24 cellular contexts compared by ENCODE assay signal in the genomic region with DNA sequence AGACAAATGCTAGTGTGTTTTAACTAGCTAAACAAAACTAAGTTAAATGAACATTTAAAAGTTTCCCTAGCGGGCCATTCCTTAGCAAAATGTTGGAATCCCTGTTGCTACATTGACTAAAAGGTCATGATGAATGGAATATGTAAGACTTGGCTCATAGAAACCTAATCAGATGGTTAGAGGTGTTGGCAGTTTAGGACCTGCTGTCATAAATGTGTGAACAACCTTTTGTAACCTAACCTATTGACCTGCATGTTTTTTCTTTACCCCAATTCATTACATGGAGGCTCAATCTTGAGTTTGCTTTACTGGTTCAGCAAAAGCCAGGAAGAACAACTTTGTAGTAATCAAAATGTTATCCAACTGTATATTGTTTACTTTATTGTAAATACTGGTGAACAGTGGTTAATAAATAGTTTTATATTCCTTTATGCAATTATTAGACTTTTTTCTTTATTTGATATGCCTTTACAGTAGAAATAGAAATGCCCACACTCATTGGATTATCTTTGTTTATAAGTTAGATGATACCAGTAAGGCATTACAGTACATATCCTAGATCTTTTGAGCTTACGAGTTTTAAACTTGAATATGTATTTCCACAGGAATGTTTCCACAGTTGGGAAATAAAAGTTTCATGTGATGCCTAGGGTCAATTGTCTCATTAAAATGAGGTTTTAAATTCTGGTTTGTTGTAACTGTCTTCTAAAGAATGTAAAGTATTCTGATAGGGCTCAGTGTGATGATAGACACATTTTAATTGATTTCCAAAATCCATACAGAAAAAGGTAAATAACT. TPM values are rescaled to one million over a fixed set of nuclear protein-coding genes. Genes with fewer than 3 reads are reported as not detected.
DNase-seq lines count a peak whose midpoint lies in the region; FAIRE-seq and TF ChIP-seq lines count a peak whose summit lies in the region.
"Had no signal": no experiment of that assay in that cellular context is flagged by ENCODE, and none has a peak within 500 bp of the region (broad histone marks: within the 10 kb centered on the region; RNA-seq: fewer than 3 reads in every experiment).

No MANE protein-coding gene starts in this region.

- no peaks in the 10 kb centered on the region for H3K27me3 Mint-ChIP-seq in activated CD4-positive, alpha-beta T cell treated with anti-CD3 and anti-CD28 coated beads, Interleukin-2, amount 10 ng/mL, durations not matched to agents 7 days and 5 days
- H3K27me3 Mint-ChIP-seq: activated naive CD8-positive, alpha-beta T cell treated with anti-CD3 and anti-CD28 coated beads, Interleukin-2, amount 50 U/mL, for 24 hours; brain; naive thymus-derived CD4-positive, alpha-beta T cell; T-cell had no signal

- H2AFZ ChIP-seq in endothelial cell of umbilical vein (ENCODE audit: low read depth, low read length), result no peak overlapping the region

- peak; percentile 56; the same call in 1 of the 2 replicates for TF ChIP-seq POLR2A in GM12892 (IDR thresholded peaks at IDR 0.05; ENCODE audit: low read depth, low read length)
- no peak for TF ChIP-seq POLR2A in endothelial cell of umbilical vein (IDR thresholded peaks at IDR 0.05; ENCODE audit: low read depth, low read length)

- no peak for DNase-seq in GM12892 (ENCODE audit: insufficient read length)
- no peak for DNase-seq in RCC 7860 (ENCODE audit: low spot score)
- DNase-seq in endothelial cell of umbilical vein (ENCODE audit: low read depth, low spot score), result no peak
- DNase-seq in Ammon's horn (ENCODE audit: low spot score), result no peak
- no peak for DNase-seq in NCI-H187 treated with DMSO at 0.1 percent for 48 hours (lab: John Stamatoyannopoulos, UW)
- DNase-seq in activated CD4-positive, alpha-beta T cell treated with anti-CD3 and anti-CD28 coated beads, Interleukin-2, amount 10 ng/mL, durations not matched to agents 7 days and 5 days, result no peak
- no peak for DNase-seq in MG63
- DNase-seq: activated CD4-positive, CD25-positive, alpha-beta regulatory T cell treated with anti-CD3 and anti-CD28 coated beads, Interleukin-2, amount 50 U/mL, for 72 hours; activated CD8-positive, alpha-beta T cell treated with anti-CD3 and anti-CD28 coated beads, Interleukin-2, amount 10 ng/mL, durations not matched to agents 7 days and 5 days; activated effector memory CD4-positive, alpha-beta T cell treated with anti-CD3 and anti-CD28 coated beads, Interleukin-2, amount 50 U/mL, for 16 hours; activated naive CD8-positive, alpha-beta T cell treated with anti-CD3 and anti-CD28 coated beads, Interleukin-2, amount 50 U/mL, for 24 hours; C1 segment of cervical spinal cord; effector CD8-positive, alpha-beta T cell; foreskin melanocyte; Kasumi-1; naive thymus-derived CD4-positive, alpha-beta T cell; NCI-H1930; NCI-H345; NCI-H774; retina; SHP77; T-cell had no signal

- no peaks in the 10 kb centered on the region for H3K4me1 ChIP-seq in endothelial cell of umbilical vein (ENCODE audit: control insufficient read depth, extremely low read depth, insufficient read depth, low read length)

- H3K27ac Mint-ChIP-seq in activated CD4-positive, alpha-beta T cell treated with anti-CD3 and anti-CD28 coated beads, Interleukin-2, amount 10 ng/mL, durations not matched to agents 7 days and 5 days, result no peak overlapping the region
- H3K27ac Mint-ChIP-seq: activated CD8-positive, alpha-beta T cell treated with anti-CD3 and anti-CD28 coated beads, Interleukin-2, amount 10 ng/mL, durations not matched to agents 7 days and 5 days; activated naive CD8-positive, alpha-beta T cell treated with anti-CD3 and anti-CD28 coated beads, Interleukin-2, amount 50 U/mL, for 24 hours; brain; T-cell had no signal

- H3K36me3 ChIP-seq in endothelial cell of umbilical vein (ENCODE audit: control insufficient read depth in 2 of 2, extremely low read depth in 1 of 2, insufficient read depth in 2 of 2, low read length in 2 of 2) (peaks cover 17 to 24% of the 10 kb centered on the region in 2 experiments), MG63 (peaks cover 51% of the 10 kb centered on the region)

- TF ChIP-seq CTCF in endothelial cell of umbilical vein (IDR thresholded peaks at IDR 0.05; ENCODE audit: extremely low read depth in 1 of 2, insufficient read depth in 1 of 2, low read depth in 1 of 2, low read length in 2 of 2), result no peak

- no peak overlapping the region for H3K4me3 ChIP-seq in endothelial cell of umbilical vein (replicated peaks in 1 of 3; ENCODE audit: insufficient read depth in 1 of 3, low read depth in 1 of 3, low read length in 3 of 3)
- no peak overlapping the region for H3K4me3 ChIP-seq in MG63

- intact Hi-C loops in endothelial cell of umbilical vein (cut with micrococcal nuclease), result no loop called here

- no peak overlapping the region for H3K27ac ChIP-seq in endothelial cell of umbilical vein (ENCODE audit: insufficient read depth, low read depth, low read length)

- H3K27me3 ChIP-seq in endothelial cell of umbilical vein (ENCODE audit: control insufficient read depth in 2 of 2, insufficient read depth in 2 of 2, low read length in 2 of 2) (no peaks in the 10 kb centered on the region), MG63 (no peaks in the 10 kb centered on the region)

- dilution Hi-C loops in endothelial cell of umbilical vein (cut with MboI; ENCODE audit: extremely low pct_ligation_motif_present, low sequenced_read_pairs), result no loop called here

- H3K4me1 Mint-ChIP-seq in activated CD4-positive, alpha-beta T cell treated with anti-CD3 and anti-CD28 coated beads, Interleukin-2, amount 10 ng/mL, durations not matched to agents 7 days and 5 days, result peaks cover 22% of the 10 kb centered on the region

- no peaks in the 10 kb centered on the region for H3K9me3 Mint-ChIP-seq in activated CD4-positive, alpha-beta T cell treated with anti-CD3 and anti-CD28 coated beads, Interleukin-2, amount 10 ng/mL, durations not matched to agents 7 days and 5 days
- H3K9me3 Mint-ChIP-seq: activated naive CD8-positive, alpha-beta T cell treated with anti-CD3 and anti-CD28 coated beads, Interleukin-2, amount 50 U/mL, for 24 hours; naive thymus-derived CD4-positive, alpha-beta T cell; T-cell had no signal

- no TSS peak for BruUV-seq in endothelial cell of umbilical vein (replicated peaks; lab: Mats Ljungman, UMichigan)

- H3K9ac ChIP-seq in endothelial cell of umbilical vein (replicated peaks; ENCODE audit: extremely low read depth, insufficient read depth, low read length), result no peak overlapping the region

- H3K4me3 Mint-ChIP-seq in activated CD4-positive, alpha-beta T cell treated with anti-CD3 and anti-CD28 coated beads, Interleukin-2, amount 10 ng/mL, durations not matched to agents 7 days and 5 days, result no peak overlapping the region
- H3K4me3 Mint-ChIP-seq: activated CD8-positive, alpha-beta T cell treated with anti-CD3 and anti-CD28 coated beads, Interleukin-2, amount 10 ng/mL, durations not matched to agents 7 days and 5 days; activated naive CD8-positive, alpha-beta T cell treated with anti-CD3 and anti-CD28 coated beads, Interleukin-2, amount 50 U/mL, for 24 hours; brain; naive thymus-derived CD4-positive, alpha-beta T cell; T-cell had no signal

- peaks cover 39% of the 10 kb centered on the region for H3K36me3 Mint-ChIP-seq in activated CD4-positive, alpha-beta T cell treated with anti-CD3 and anti-CD28 coated beads, Interleukin-2, amount 10 ng/mL, durations not matched to agents 7 days and 5 days (ENCODE audit: low read depth)

- H3K79me2 ChIP-seq in endothelial cell of umbilical vein (ENCODE audit: control insufficient read depth, insufficient read depth, low read length), result peaks cover 19% of the 10 kb centered on the region

- CTCF ChIA-PET in endothelial cell of umbilical vein (lab: Charles Lee), result interaction anchor here (2.0 kb wide), 1 partner anchor 122 kb away, joined by 5 read pairs; no protein-coding TSS in a partner anchor
- CTCF ChIA-PET in activated CD4-positive, alpha-beta T cell treated with anti-CD3 and anti-CD28 coated beads, Interleukin-2, amount 10 ng/mL, durations not matched to agents 7 days and 5 days (lab: Charles Lee), result no interaction called here

- no peak overlapping the region for H3K4me2 ChIP-seq in endothelial cell of umbilical vein (ENCODE audit: insufficient read depth, low read length)

- POLR2A ChIA-PET in endothelial cell of umbilical vein (lab: Charles Lee), result no interaction called here
- POLR2A ChIA-PET in activated CD4-positive, alpha-beta T cell treated with anti-CD3 and anti-CD28 coated beads, Interleukin-2, amount 10 ng/mL, durations not matched to agents 7 days and 5 days (lab: Charles Lee), result no interaction called here

- H3K9me3 ChIP-seq in endothelial cell of umbilical vein (replicated peaks; ENCODE audit: control insufficient read depth, insufficient read depth, low read length) (no peaks in the 10 kb centered on the region), MG63 (no peaks in the 10 kb centered on the region)

- FAIRE-seq in A204.1 (lab: Jason Lieb, UNC) (peak; percentile 21), GM12892 (lab: Jason Lieb, UNC) (peak; percentile 17), RCC 7860 (lab: Jason Lieb, UNC) (peak; percentile 10), endothelial cell of umbilical vein (lab: Jason Lieb, UNC) (peak; percentile 53)

- H4K20me1 ChIP-seq in endothelial cell of umbilical vein (replicated peaks; ENCODE audit: control insufficient read depth, extremely low read depth, insufficient read depth, low read length), result peaks cover 3% of the 10 kb centered on the region

- peaks cover 4% of the 10 kb centered on the region for H3K9me1 ChIP-seq in endothelial cell of umbilical vein (replicated peaks; ENCODE audit: control insufficient read depth, extremely low read depth, insufficient read depth, low read length)

RNA-seq across cellular contexts. Expression of a gene that starts 11.6 kb away (rescaled TPM):
- 226 TPM for polyA plus RNA-seq in GM12892 (2012; ENCODE audit: missing spikeins)
- 184 and 200 TPM in 2 replicates for total RNA-seq in endothelial cell of umbilical vein
- polyA plus RNA-seq in endothelial cell of umbilical vein, result 41.7 and 47.5 TPM in 2 replicates
- 86.6 and 94.2 TPM in 2 replicates for polyA plus RNA-seq in endothelial cell of umbilical vein (2011; cell fraction: cytosol; rRNA removed)
- polyA plus RNA-seq in endothelial cell of umbilical vein (2011; cell fraction: nucleus; rRNA removed), result 78.8 and 112 TPM in 2 replicates
- polyA plus RNA-seq in endothelial cell of umbilical vein (2012), result 119 and 202 TPM in 2 replicates
- 22.8 and 24.5 TPM in 2 replicates for polyA minus RNA-seq in endothelial cell of umbilical vein
- 44.4 TPM for polyA minus RNA-seq in endothelial cell of umbilical vein (2011; cell fraction: cytosol; rRNA and poly(A)+ RNA removed)
- 51.5 and 52.5 TPM in 2 replicates for polyA minus RNA-seq in endothelial cell of umbilical vein (2011; cell fraction: nucleus; rRNA and poly(A)+ RNA removed)
- total RNA-seq in activated CD4-positive, alpha-beta T cell treated with anti-CD3 and anti-CD28 coated beads, Interleukin-2, amount 10 ng/mL, durations not matched to agents 7 days and 5 days, result 100 to 1,000 TPM; 217 to 235 TPM
- 293 and 407 TPM in 2 replicates for total RNA-seq in MG63 (2014; rRNA removed; shearing (Covaris generic); ENCODE audit: low replicate concordance)

RNA-seq across cellular contexts. Expression of a gene that starts 12.6 kb away (rescaled TPM):
- 837 TPM for polyA plus RNA-seq in GM12892 (2012; ENCODE audit: missing spikeins)
- 703 and 717 TPM in 2 replicates for total RNA-seq in endothelial cell of umbilical vein
- polyA plus RNA-seq in endothelial cell of umbilical vein, result 104 and 198 TPM in 2 replicates
- polyA plus RNA-seq in endothelial cell of umbilical vein (2011; cell fraction: cytosol; rRNA removed), result 420 and 499 TPM in 2 replicates
- polyA plus RNA-seq in endothelial cell of umbilical vein (2011; cell fraction: nucleus; rRNA removed), result 496 and 792 TPM in 2 replicates
- polyA plus RNA-seq in endothelial cell of umbilical vein (2012), result 674 and 1,097 TPM in 2 replicates
- 165 and 169 TPM in 2 replicates for polyA minus RNA-seq in endothelial cell of umbilical vein
- polyA minus RNA-seq in endothelial cell of umbilical vein (2011; cell fraction: cytosol; rRNA and poly(A)+ RNA removed), result 207 TPM
- polyA minus RNA-seq in endothelial cell of umbilical vein (2011; cell fraction: nucleus; rRNA and poly(A)+ RNA removed), result 209 and 233 TPM in 2 replicates
- total RNA-seq in activated CD4-positive, alpha-beta T cell treated with anti-CD3 and anti-CD28 coated beads, Interleukin-2, amount 10 ng/mL, durations not matched to agents 7 days and 5 days, result 100 to 1,000 TPM; 649 to 781 TPM
- total RNA-seq in MG63 (2014; rRNA removed; shearing (Covaris generic); ENCODE audit: low replicate concordance), result 151 and 216 TPM in 2 replicates
